Comparison of ENCODE assay signal across 1 cellular context in the genomic region with DNA sequence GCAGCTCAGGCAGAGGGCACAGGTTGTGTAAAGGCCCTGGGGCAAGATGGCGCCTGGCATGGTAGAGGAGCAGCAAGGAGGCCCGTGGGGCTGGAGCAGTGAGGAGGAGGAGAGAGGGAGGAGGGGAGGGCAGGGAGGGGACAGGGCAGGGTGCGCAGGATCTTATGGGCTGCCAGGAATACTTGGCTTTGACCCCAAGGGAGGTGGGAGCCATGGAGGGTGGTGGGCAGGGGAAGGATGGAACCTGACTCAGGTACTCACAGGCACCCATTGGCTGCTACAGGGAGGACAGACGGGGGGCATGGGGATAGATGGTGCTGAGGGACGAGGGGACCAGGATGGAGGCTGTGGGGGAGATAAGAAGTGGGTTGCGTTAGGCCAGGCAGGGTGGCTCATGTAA.
A peak's percentile ranks its signal among the peaks of the same experiment; 100 is the strongest.
TF ChIP-seq lines count a peak whose summit lies in the region.

No MANE protein-coding gene starts in this region.

TF ChIP-seq in K562, 482 proteins besides CTCF, POLR2A, EP300 and RAD21:
- TF ChIP-seq ZNF263 (CRISPR knock-in tag; IDR thresholded peaks at IDR 0.05; ENCODE audit: borderline replicate concordance) (0 out of 2 replicates have a peak, but pooled peaks have one; percentile 30), FOXK2 (conservative IDR thresholded peaks at IDR 0.05 in 1 of 2, IDR thresholded peaks at IDR 0.05 in 1 of 2; ENCODE audit: low read depth in 2 of 2) (no peak)
